1 cellular context compared by ENCODE assay signal in the genomic region with DNA sequence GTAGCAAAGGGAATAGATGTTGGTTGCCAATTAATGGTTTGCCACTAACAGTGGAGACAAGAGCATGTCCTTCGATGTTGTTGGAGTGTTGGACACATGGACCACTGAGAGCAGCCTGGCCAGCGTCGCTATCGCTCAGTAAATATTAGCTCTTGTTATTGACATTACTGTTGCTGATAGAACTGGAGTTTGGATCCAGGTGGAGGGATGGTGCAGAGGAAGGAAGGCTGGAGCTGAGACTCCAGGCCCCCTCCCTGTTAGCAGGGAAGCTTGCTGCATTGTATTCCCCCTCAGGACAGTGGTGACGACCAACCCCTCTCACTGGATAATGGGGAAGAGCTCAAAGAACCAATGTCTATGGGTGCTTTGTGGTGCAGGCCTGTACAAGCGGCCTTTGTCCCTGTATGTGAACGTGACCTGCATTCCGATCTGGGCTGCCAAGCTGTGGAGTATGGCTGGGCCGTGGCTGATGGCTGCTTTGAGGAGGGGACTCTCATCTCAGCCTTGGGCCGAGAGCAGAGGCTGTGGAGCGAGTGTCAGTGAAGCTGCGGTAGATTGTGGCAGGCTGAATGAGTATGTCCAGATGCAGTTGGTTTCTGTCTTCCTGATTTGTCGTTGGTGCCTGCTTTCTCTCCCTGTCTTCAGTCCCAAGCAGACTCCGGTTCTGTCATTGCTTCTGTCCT.
TF ChIP-seq lines count a peak whose summit lies in the region.

No MANE protein-coding gene starts in this region.

TF ChIP-seq in HepG2, 621 proteins besides CTCF, POLR2A, EP300 and RAD21 (continued from another document and continues in another):
- TF ChIP-seq, protein P1, sequence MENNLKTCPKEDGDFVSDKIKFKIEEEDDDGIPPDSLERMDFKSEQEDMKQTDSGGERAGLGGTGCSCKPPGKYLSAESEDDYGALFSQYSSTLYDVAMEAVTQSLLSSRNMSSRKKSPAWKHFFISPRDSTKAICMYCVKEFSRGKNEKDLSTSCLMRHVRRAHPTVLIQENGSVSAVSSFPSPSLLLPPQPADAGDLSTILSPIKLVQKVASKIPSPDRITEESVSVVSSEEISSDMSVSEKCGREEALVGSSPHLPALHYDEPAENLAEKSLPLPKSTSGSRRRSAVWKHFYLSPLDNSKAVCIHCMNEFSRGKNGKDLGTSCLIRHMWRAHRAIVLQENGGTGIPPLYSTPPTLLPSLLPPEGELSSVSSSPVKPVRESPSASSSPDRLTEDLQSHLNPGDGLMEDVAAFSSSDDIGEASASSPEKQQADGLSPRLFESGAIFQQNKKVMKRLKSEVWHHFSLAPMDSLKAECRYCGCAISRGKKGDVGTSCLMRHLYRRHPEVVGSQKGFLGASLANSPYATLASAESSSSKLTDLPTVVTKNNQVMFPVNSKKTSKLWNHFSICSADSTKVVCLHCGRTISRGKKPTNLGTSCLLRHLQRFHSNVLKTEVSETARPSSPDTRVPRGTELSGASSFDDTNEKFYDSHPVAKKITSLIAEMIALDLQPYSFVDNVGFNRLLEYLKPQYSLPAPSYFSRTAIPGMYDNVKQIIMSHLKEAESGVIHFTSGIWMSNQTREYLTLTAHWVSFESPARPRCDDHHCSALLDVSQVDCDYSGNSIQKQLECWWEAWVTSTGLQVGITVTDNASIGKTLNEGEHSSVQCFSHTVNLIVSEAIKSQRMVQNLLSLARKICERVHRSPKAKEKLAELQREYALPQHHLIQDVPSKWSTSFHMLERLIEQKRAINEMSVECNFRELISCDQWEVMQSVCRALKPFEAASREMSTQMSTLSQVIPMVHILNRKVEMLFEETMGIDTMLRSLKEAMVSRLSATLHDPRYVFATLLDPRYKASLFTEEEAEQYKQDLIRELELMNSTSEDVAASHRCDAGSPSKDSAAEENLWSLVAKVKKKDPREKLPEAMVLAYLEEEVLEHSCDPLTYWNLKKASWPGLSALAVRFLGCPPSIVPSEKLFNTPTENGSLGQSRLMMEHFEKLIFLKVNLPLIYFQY (CRISPR knock-in tag; IDR thresholded peaks at IDR 0.05; ENCODE audit: borderline replicate concordance) = peak; percentile 67; the same call in 1 of the 2 replicates
- TF ChIP-seq ZNF780A (CRISPR knock-in tag; IDR thresholded peaks at IDR 0.05) (no peak), REL (CRISPR knock-in tag; conservative IDR thresholded peaks at IDR 0.05) (no peak), FOXC1 (CRISPR knock-in tag; IDR thresholded peaks at IDR 0.05; ENCODE audit: borderline replicate concordance) (0 out of 2 replicates have a peak, but pooled peaks have one; percentile 37), NFYC (CRISPR knock-in tag; IDR thresholded peaks at IDR 0.05) (peak; percentile 55; the same call in 1 of the 2 replicates), SIN3A (IDR thresholded peaks at IDR 0.05; ENCODE audit: borderline replicate concordance, low read depth, low read length) (peak; percentile 77), ZNF644 (CRISPR knock-in tag; IDR thresholded peaks at IDR 0.05; ENCODE audit: low read depth) (peak; percentile 54), ZNF766 (CRISPR knock-in tag; IDR thresholded peaks at IDR 0.05; ENCODE audit: borderline replicate concordance) (no peak), SALL1 (CRISPR knock-in tag; IDR thresholded peaks at IDR 0.05) (peak; percentile 90), KMT2A (CRISPR knock-in tag; IDR thresholded peaks at IDR 0.05) (peak; percentile 38; the same call in 1 of the 2 replicates), ZSCAN12 (CRISPR knock-in tag; IDR thresholded peaks at IDR 0.05) (no peak), MTF2 (CRISPR knock-in tag; IDR thresholded peaks at IDR 0.05; ENCODE audit: borderline replicate concordance) (0 out of 2 replicates have a peak, but pooled peaks have one; percentile 47), POLR2AphosphoS5 (IDR thresholded peaks at IDR 0.05; ENCODE audit: low read depth, low read length) (peak; percentile 40; the same call in 1 of the 2 replicates), ZSCAN25 (CRISPR knock-in tag; IDR thresholded peaks at IDR 0.05) (peak; percentile 65; the same call in 1 of the 2 replicates), KDM6A (CRISPR knock-in tag; IDR thresholded peaks at IDR 0.05; ENCODE audit: low read depth) (peak; percentile 86), ZFX (CRISPR knock-in tag; IDR thresholded peaks at IDR 0.05; ENCODE audit: low read depth) (peak; percentile 83), GATA4 (IDR thresholded peaks at IDR 0.05; ENCODE audit: borderline replicate concordance, low read depth) (peak; percentile 74; the same call in 1 of the 2 replicates), SOX13 (IDR thresholded peaks at IDR 0.05) (peak; percentile 44; the same call in 1 of the 2 replicates), SOX13 (CRISPR knock-in tag; conservative IDR thresholded peaks at IDR 0.05 in 1 of 2, IDR thresholded peaks at IDR 0.05 in 1 of 2) (peak in 1 of 2 experiments; percentile 87; a peak in 2 of 4 replicates), ZNF274 (CRISPR knock-in tag; IDR thresholded peaks at IDR 0.05) (0 out of 2 replicates have a peak, but pooled peaks have one; percentile 58), ZFP37 (CRISPR knock-in tag; IDR thresholded peaks at IDR 0.05; ENCODE audit: borderline replicate concordance) (peak; percentile 68; the same call in 1 of the 2 replicates), ZNF331 (CRISPR knock-in tag; IDR thresholded peaks at IDR 0.05) (peak; percentile 82), HOXA5 (CRISPR knock-in tag; IDR thresholded peaks at IDR 0.05) (0 out of 2 replicates have a peak, but pooled peaks have one; percentile 21), HIVEP1 (CRISPR knock-in tag; IDR thresholded peaks at IDR 0.05) (no peak), MIER2 (CRISPR knock-in tag; IDR thresholded peaks at IDR 0.05) (peak; percentile 66; the same call in 1 of the 2 replicates), NR2C2 (CRISPR knock-in tag; IDR thresholded peaks at IDR 0.05; ENCODE audit: borderline replicate concordance) (peak; percentile 63)
- TF ChIP-seq, protein P2, sequence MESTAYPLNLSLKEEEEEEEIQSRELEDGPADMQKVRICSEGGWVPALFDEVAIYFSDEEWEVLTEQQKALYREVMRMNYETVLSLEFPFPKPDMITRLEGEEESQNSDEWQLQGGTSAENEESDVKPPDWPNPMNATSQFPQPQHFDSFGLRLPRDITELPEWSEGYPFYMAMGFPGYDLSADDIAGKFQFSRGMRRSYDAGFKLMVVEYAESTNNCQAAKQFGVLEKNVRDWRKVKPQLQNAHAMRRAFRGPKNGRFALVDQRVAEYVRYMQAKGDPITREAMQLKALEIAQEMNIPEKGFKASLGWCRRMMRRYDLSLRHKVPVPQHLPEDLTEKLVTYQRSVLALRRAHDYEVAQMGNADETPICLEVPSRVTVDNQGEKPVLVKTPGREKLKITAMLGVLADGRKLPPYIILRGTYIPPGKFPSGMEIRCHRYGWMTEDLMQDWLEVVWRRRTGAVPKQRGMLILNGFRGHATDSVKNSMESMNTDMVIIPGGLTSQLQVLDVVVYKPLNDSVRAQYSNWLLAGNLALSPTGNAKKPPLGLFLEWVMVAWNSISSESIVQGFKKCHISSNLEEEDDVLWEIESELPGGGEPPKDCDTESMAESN (CRISPR knock-in tag; conservative IDR thresholded peaks at IDR 0.05) = peak; percentile 48; the same call in 1 of the 2 replicates
- TF ChIP-seq, protein P3, sequence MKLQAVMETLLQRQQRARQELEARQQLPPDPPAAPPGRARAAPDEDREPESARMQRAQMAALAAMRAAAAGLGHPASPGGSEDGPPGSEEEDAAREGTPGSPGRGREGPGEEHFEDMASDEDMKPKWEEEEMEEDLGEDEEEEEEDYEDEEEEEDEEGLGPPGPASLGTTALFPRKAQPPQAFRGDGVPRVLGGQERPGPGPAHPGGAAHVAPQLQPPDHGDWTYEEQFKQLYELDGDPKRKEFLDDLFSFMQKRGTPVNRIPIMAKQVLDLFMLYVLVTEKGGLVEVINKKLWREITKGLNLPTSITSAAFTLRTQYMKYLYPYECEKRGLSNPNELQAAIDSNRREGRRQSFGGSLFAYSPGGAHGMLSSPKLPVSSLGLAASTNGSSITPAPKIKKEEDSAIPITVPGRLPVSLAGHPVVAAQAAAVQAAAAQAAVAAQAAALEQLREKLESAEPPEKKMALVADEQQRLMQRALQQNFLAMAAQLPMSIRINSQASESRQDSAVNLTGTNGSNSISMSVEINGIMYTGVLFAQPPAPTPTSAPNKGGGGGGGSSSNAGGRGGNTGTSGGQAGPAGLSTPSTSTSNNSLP (IDR thresholded peaks at IDR 0.05; ENCODE audit: low read depth, low read length) = peak; percentile 84
- TF ChIP-seq, protein P4, sequence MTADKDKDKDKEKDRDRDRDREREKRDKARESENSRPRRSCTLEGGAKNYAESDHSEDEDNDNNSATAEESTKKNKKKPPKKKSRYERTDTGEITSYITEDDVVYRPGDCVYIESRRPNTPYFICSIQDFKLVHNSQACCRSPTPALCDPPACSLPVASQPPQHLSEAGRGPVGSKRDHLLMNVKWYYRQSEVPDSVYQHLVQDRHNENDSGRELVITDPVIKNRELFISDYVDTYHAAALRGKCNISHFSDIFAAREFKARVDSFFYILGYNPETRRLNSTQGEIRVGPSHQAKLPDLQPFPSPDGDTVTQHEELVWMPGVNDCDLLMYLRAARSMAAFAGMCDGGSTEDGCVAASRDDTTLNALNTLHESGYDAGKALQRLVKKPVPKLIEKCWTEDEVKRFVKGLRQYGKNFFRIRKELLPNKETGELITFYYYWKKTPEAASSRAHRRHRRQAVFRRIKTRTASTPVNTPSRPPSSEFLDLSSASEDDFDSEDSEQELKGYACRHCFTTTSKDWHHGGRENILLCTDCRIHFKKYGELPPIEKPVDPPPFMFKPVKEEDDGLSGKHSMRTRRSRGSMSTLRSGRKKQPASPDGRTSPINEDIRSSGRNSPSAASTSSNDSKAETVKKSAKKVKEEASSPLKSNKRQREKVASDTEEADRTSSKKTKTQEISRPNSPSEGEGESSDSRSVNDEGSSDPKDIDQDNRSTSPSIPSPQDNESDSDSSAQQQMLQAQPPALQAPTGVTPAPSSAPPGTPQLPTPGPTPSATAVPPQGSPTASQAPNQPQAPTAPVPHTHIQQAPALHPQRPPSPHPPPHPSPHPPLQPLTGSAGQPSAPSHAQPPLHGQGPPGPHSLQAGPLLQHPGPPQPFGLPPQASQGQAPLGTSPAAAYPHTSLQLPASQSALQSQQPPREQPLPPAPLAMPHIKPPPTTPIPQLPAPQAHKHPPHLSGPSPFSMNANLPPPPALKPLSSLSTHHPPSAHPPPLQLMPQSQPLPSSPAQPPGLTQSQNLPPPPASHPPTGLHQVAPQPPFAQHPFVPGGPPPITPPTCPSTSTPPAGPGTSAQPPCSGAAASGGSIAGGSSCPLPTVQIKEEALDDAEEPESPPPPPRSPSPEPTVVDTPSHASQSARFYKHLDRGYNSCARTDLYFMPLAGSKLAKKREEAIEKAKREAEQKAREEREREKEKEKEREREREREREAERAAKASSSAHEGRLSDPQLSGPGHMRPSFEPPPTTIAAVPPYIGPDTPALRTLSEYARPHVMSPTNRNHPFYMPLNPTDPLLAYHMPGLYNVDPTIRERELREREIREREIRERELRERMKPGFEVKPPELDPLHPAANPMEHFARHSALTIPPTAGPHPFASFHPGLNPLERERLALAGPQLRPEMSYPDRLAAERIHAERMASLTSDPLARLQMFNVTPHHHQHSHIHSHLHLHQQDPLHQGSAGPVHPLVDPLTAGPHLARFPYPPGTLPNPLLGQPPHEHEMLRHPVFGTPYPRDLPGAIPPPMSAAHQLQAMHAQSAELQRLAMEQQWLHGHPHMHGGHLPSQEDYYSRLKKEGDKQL (CRISPR knock-in tag; IDR thresholded peaks at IDR 0.05; ENCODE audit: low read depth) = peak; percentile 80
- TF ChIP-seq, protein P5, sequence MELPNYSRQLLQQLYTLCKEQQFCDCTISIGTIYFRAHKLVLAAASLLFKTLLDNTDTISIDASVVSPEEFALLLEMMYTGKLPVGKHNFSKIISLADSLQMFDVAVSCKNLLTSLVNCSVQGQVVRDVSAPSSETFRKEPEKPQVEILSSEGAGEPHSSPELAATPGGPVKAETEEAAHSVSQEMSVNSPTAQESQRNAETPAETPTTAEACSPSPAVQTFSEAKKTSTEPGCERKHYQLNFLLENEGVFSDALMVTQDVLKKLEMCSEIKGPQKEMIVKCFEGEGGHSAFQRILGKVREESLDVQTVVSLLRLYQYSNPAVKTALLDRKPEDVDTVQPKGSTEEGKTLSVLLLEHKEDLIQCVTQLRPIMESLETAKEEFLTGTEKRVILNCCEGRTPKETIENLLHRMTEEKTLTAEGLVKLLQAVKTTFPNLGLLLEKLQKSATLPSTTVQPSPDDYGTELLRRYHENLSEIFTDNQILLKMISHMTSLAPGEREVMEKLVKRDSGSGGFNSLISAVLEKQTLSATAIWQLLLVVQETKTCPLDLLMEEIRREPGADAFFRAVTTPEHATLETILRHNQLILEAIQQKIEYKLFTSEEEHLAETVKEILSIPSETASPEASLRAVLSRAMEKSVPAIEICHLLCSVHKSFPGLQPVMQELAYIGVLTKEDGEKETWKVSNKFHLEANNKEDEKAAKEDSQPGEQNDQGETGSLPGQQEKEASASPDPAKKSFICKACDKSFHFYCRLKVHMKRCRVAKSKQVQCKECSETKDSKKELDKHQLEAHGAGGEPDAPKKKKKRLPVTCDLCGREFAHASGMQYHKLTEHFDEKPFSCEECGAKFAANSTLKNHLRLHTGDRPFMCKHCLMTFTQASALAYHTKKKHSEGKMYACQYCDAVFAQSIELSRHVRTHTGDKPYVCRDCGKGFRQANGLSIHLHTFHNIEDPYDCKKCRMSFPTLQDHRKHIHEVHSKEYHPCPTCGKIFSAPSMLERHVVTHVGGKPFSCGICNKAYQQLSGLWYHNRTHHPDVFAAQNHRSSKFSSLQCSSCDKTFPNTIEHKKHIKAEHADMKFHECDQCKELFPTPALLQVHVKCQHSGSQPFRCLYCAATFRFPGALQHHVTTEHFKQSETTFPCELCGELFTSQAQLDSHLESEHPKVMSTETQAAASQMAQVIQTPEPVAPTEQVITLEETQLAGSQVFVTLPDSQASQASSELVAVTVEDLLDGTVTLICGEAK (IDR thresholded peaks at IDR 0.05) = no peak
- TF ChIP-seq, protein P5 (CRISPR knock-in tag; IDR thresholded peaks at IDR 0.05) = peak; percentile 36; the same call in 1 of the 2 replicates
